Comparison of ENCODE assay signal across 10 cellular contexts in the genomic region with DNA sequence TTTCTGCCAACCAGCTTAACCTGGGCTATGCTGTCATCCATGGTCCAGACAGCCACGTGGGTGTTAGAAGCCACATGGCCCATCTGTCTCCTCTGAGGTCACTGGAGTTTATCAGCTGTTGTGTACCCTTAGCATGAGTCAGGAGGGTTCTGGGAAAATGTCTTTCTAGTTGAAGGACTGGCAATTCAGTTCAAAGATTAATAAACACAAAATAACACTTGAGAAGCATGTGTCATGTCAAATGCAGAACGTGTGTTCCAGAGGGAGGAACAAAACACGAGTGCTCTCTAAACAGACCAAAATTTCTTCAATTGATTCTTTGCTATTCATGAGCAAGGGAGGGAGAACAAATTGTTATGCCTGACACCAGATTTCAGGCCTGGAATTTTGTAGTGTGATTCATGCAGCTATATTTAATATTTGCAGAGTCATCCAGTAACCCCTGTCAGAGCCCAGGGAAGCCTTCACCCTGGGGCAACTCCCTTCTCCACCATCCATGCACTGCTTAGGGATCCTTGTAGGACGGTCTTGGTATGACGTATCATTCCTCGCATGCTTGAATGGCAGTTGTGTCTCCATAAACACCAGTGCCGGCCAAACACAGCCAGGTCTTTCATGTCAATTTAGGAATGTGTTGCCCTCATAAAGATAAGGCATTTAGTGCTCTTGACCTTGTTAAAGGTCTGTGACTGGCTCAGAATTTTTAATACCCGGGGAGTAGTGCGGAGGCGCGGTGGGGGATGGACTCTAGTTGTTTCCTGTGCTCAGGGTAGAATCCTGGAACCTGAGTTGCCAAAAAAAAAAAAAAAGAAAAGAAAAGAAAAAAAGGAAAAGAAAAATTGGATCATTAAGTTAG. TPM values are rescaled to one million over a fixed set of nuclear protein-coding genes. Genes with fewer than 3 reads are reported as not detected.
A peak's percentile ranks its signal among the peaks of the same experiment; 100 is the strongest.
DNase-seq lines count a peak whose midpoint lies in the region; ATAC-seq and TF ChIP-seq lines count a peak whose summit lies in the region.
"Had no signal": no experiment of that assay in that cellular context is flagged by ENCODE, and none has a peak within 500 bp of the region (broad histone marks: within the 10 kb centered on the region; RNA-seq: fewer than 3 reads in every experiment).

No MANE protein-coding gene starts in this region.

- peaks cover 2% of the 10 kb centered on the region for H3K27me3 Mint-ChIP-seq in activated T-cell treated with anti-CD3 and anti-CD28 coated beads, Interleukin-2, amount 50 U/mL, for 4 hours (ENCODE audit: low read depth)

- H3K36me3 Mint-ChIP-seq in activated T-cell treated with anti-CD3 and anti-CD28 coated beads, Interleukin-2, amount 50 U/mL, for 4 hours (ENCODE audit: insufficient read depth) = no peaks in the 10 kb centered on the region
- H3K36me3 Mint-ChIP-seq: natural killer cell treated with Interleukin-12 subunit alpha and Interleukin-12 subunit beta and Interleukin-15 and Interleukin-18, amount 100 ng/mL, for 72 hours had no signal

- TF ChIP-seq CTCF in foreskin fibroblast (IDR thresholded peaks at IDR 0.05; ENCODE audit: low read depth, low read length) (no peak), retinal pigment epithelial cell (conservative IDR thresholded peaks at IDR 0.05; ENCODE audit: low read depth, low read length) (no peak)

- H3K4me3 ChIP-seq in foreskin fibroblast (ENCODE audit: low read depth in 1 of 2, low read length in 2 of 2) (no peak overlapping the region), retinal pigment epithelial cell (ENCODE audit: low read length) (peak overlapping the region; percentile 14)

- peaks cover 3% of the 10 kb centered on the region for H3K9me3 Mint-ChIP-seq in activated T-cell treated with anti-CD3 and anti-CD28 coated beads, Interleukin-2, amount 50 U/mL, for 4 hours
- H3K9me3 Mint-ChIP-seq: natural killer cell treated with Interleukin-12 subunit alpha and Interleukin-12 subunit beta and Interleukin-15 and Interleukin-18, amount 100 ng/mL, for 72 hours had no signal

- H3K4me1 Mint-ChIP-seq in activated T-cell treated with anti-CD3 and anti-CD28 coated beads, Interleukin-2, amount 50 U/mL, for 4 hours (ENCODE audit: low read depth) = no peaks in the 10 kb centered on the region

- ATAC-seq in HG02623 (IDR thresholded peaks at IDR 0.05; ENCODE audit: unreplicated experiment) = no peak
- ATAC-seq in activated T-cell treated with anti-CD3 and anti-CD28 coated beads, Interleukin-2, amount 50 U/mL, for 4 hours = no peak
- no peak for ATAC-seq in GM19455 (IDR thresholded peaks at IDR 0.05; ENCODE audit: unreplicated experiment)

- H3K4me3 Mint-ChIP-seq in activated T-cell treated with anti-CD3 and anti-CD28 coated beads, Interleukin-2, amount 50 U/mL, for 4 hours = no peak overlapping the region
- H3K4me3 Mint-ChIP-seq: natural killer cell treated with Interleukin-12 subunit alpha and Interleukin-12 subunit beta and Interleukin-15 and Interleukin-18, amount 100 ng/mL, for 72 hours had no signal

- DNase-seq in GM04503 (ENCODE audit: low read depth) (peak; percentile 94), SHP77 treated with DMSO at 0.1 percent for 48 hours (lab: John Stamatoyannopoulos, UW) (peak; percentile 60), foreskin fibroblast (peak; percentile 93 to 95), retinal pigment epithelial cell (ENCODE audit: low read depth) (peak; percentile 59)
- DNase-seq in stimulated activated CD4-positive, alpha-beta T cell treated with anti-CD3 and anti-CD28 coated beads, Interleukin-1b, Interleukin-23, amount 100 ng/mL, for 48 hours = no peak
- no peak for DNase-seq in activated T-cell treated with anti-CD3 and anti-CD28 coated beads, Interleukin-2, amount 50 U/mL, for 4 hours
- DNase-seq: activated CD4-positive, alpha-beta T cell treated with anti-CD3 and anti-CD28 coated beads for 1 hour had no signal

RNA-seq across cellular contexts. Expression of a gene that starts 27.7 kb away (rescaled TPM):
- total RNA-seq in activated T-cell treated with anti-CD3 and anti-CD28 coated beads, Interleukin-2, amount 50 U/mL, for 4 hours = 10 to 100 TPM; 53.8 to 60.1 (median 56.1) TPM

Comparison
In these comparisons a context has a peak if more than half of its experiments do, and no peak if none do; other contexts are left out.
1. DNase-seq: peak in GM04503 (single experiment), SHP77 treated with DMSO at 0.1 percent for 48 hours (single experiment), foreskin fibroblast (2 of 2) and retinal pigment epithelial cell (single experiment); none in stimulated activated CD4-positive, alpha-beta T cell treated with anti-CD3 and anti-CD28 coated beads, Interleukin-1b, Interleukin-23, amount 100 ng/mL, for 48 hours (single experiment) and activated T-cell treated with anti-CD3 and anti-CD28 coated beads, Interleukin-2, amount 50 U/mL, for 4 hours (single experiment).